Comparison of ENCODE assay signal across 19 cellular contexts in the genomic region with DNA sequence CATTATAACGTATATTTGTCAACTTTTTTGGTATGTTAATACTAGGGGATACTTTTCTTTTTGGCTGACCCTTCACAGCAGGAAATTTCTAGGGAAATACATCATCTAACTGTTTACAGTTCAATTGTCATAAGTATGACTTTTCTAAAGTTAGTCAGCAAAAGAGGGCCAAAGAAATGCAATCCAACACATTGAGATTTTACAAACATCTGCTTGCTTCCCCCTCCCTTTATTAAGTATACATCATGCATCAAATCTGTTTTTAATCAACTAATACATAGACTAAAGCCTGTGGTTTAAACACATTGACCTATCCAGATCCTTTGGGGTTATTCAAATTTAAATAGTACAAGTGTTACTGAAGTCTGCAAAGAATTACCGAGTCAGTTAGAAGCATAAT.
"Had no signal": no experiment of that assay in that cellular context is flagged by ENCODE, and none has a peak within 500 bp of the region (broad histone marks: within the 10 kb centered on the region; RNA-seq: fewer than 3 reads in every experiment).

No MANE protein-coding gene starts in this region.

- H3K27me3 ChIP-seq: adrenal gland, ascending aorta, gastroesophageal sphincter had no signal

- DNase-seq: activated CD4-positive, alpha-beta T cell treated with anti-CD3 and anti-CD28 coated beads for 1 hour; activated CD4-positive, alpha-beta T cell treated with anti-CD3 and anti-CD28 coated beads, Interleukin-2, amount 50 U/mL, for 1 hour; activated T-cell treated with anti-CD3 and anti-CD28 coated beads, Interleukin-2, amount 50 U/mL, for 24 hours; adrenal gland; central memory CD4-positive, alpha-beta T cell; effector memory CD4-positive, alpha-beta T cell; head of caudate nucleus; islet precursor cell; left cardiac atrium; midbrain; stimulated activated CD4-positive, alpha-beta T cell treated with anti-CD3 and anti-CD28 coated beads, Interleukin-4, amount 100 ng/mL, for 1 hour; stimulated activated naive CD4-positive, alpha-beta T cell treated with Interleukin-2 at 50 U/mL for 16 hours; T-helper 9 cell had no signal

- H3K9me3 ChIP-seq: adrenal gland, ascending aorta, gastroesophageal sphincter had no signal

- H3K27ac ChIP-seq: adrenal gland, ascending aorta, gastroesophageal sphincter had no signal

- H3K36me3 ChIP-seq: adrenal gland, ascending aorta, gastroesophageal sphincter had no signal

- ATAC-seq: activated naive CD4-positive, alpha-beta T cell treated with anti-CD3 and anti-CD28 coated beads, Interleukin-2, amount 50 U/mL, for 72 hours; activated T-helper 17 cell treated with anti-CD3 and anti-CD28 coated beads, Interleukin-2, amount 50 U/mL, for 72 hours; esophagus mucosa; gastroesophageal sphincter; left cardiac atrium; natural killer cell treated with Interleukin-12 subunit alpha and Interleukin-12 subunit beta and Interleukin-15 and Interleukin-18, amount 100 ng/mL, for 72 hours had no signal

- H3K4me3 ChIP-seq: adrenal gland, ascending aorta, gastroesophageal sphincter had no signal

- H3K4me1 ChIP-seq: adrenal gland, ascending aorta, gastroesophageal sphincter had no signal
